1 cellular context compared by ENCODE assay signal in genomic region chr1:232571523-232571922, GRCh38.
TF ChIP-seq lines count a peak whose summit lies in the region.

No MANE protein-coding gene starts in this region.

TF ChIP-seq in HEK293, 187 proteins besides CTCF, POLR2A, EP300 and RAD21 (continued from another document and continues in another):
- TF ChIP-seq INSM2 (tag by site-specific recombination; IDR thresholded peaks at IDR 0.05), result peak; percentile 65; the same call in 1 of the 2 replicates
- TF ChIP-seq ZNF585B (tag by site-specific recombination; IDR thresholded peaks at IDR 0.05), result no peak
- no peak for TF ChIP-seq ZNF513 (tag by site-specific recombination; IDR thresholded peaks at IDR 0.05)
- peak; percentile 27; the same call in 1 of the 2 replicates for TF ChIP-seq ZBTB48 (tag by site-specific recombination; IDR thresholded peaks at IDR 0.05)
- TF ChIP-seq ZNF571 (tag by site-specific recombination; IDR thresholded peaks at IDR 0.05), result no peak
- TF ChIP-seq ZNF302 (tag by site-specific recombination; IDR thresholded peaks at IDR 0.05; ENCODE audit: low read depth), result no peak
- peak; percentile 72 for TF ChIP-seq KLF1 (tag by site-specific recombination; IDR thresholded peaks at IDR 0.05)
- TF ChIP-seq BCL11A (tag by site-specific recombination; IDR thresholded peaks at IDR 0.05; ENCODE audit: low read depth), result no peak
- no peak for TF ChIP-seq ZBTB6 (tag by site-specific recombination; IDR thresholded peaks at IDR 0.05)
- TF ChIP-seq ATF2 (tag by site-specific recombination; IDR thresholded peaks at IDR 0.05; ENCODE audit: low read depth), result no peak
- TF ChIP-seq ZNF2 (tag by site-specific recombination; IDR thresholded peaks at IDR 0.05), result 0 out of 2 replicates have a peak, but pooled peaks have one; percentile 23
- TF ChIP-seq ZNF561 (tag by site-specific recombination; IDR thresholded peaks at IDR 0.05; ENCODE audit: borderline replicate concordance), result no peak; the same call in none of the 2 replicates
- TF ChIP-seq PRDM6 (tag by site-specific recombination; IDR thresholded peaks at IDR 0.05), result no peak; the same call in 1 of the 2 replicates
- no peak for TF ChIP-seq ZBTB10 (tag by site-specific recombination; IDR thresholded peaks at IDR 0.05)
- TF ChIP-seq ZNF664 (tag by site-specific recombination; IDR thresholded peaks at IDR 0.05), result no peak
- TF ChIP-seq ZEB2 (tag by site-specific recombination; IDR thresholded peaks at IDR 0.05), result 0 out of 2 replicates have a peak, but pooled peaks have one; percentile 50
- no peak for TF ChIP-seq ZNF26 (tag by site-specific recombination; IDR thresholded peaks at IDR 0.05)
- peak; percentile 80; the same call in 1 of the 2 replicates for TF ChIP-seq ZNF692 (tag by site-specific recombination; IDR thresholded peaks at IDR 0.05)
- peak; percentile 22 for TF ChIP-seq SETDB1 (IDR thresholded peaks at IDR 0.05; ENCODE audit: insufficient read length, low read length)
- TF ChIP-seq ZNF391 (tag by site-specific recombination; IDR thresholded peaks at IDR 0.05; ENCODE audit: borderline replicate concordance, low read depth), result no peak
- peak; percentile 98 for TF ChIP-seq MZF1 (tag by site-specific recombination; IDR thresholded peaks at IDR 0.05; ENCODE audit: borderline replicate concordance)
- TF ChIP-seq ZNF530 (tag by site-specific recombination; IDR thresholded peaks at IDR 0.05; ENCODE audit: low read depth), result no peak
- no peak for TF ChIP-seq ZNF366 (tag by site-specific recombination; conservative IDR thresholded peaks at IDR 0.05)
- TF ChIP-seq KLF17 (tag by site-specific recombination; IDR thresholded peaks at IDR 0.05), result no peak
- TF ChIP-seq ZBTB7A (tag by site-specific recombination; IDR thresholded peaks at IDR 0.05; ENCODE audit: low read depth), result no peak
- no peak for TF ChIP-seq ZNF239 (tag by site-specific recombination; IDR thresholded peaks at IDR 0.05)
- no peak for TF ChIP-seq ZNF777 (tag by site-specific recombination; IDR thresholded peaks at IDR 0.05; ENCODE audit: borderline replicate concordance)
- TF ChIP-seq ZNF223 (tag by site-specific recombination; IDR thresholded peaks at IDR 0.05), result no peak
- TF ChIP-seq AEBP2 (tag by site-specific recombination; IDR thresholded peaks at IDR 0.05; ENCODE audit: borderline replicate concordance), result no peak
- TF ChIP-seq SP7 (tag by site-specific recombination; IDR thresholded peaks at IDR 0.05), result peak; percentile 83
- TF ChIP-seq SP3 (tag by site-specific recombination; IDR thresholded peaks at IDR 0.05), result peak; percentile 51
- TF ChIP-seq ZNF639 (tag by site-specific recombination; IDR thresholded peaks at IDR 0.05), result no peak
- TF ChIP-seq ZXDB (tag by site-specific recombination; IDR thresholded peaks at IDR 0.05), result 0 out of 2 replicates have a peak, but pooled peaks have one; percentile 30
- no peak for TF ChIP-seq ZIC2 (tag by site-specific recombination; IDR thresholded peaks at IDR 0.05)
- TF ChIP-seq ZNF341 (tag by site-specific recombination; IDR thresholded peaks at IDR 0.05; ENCODE audit: low read depth), result no peak
- TF ChIP-seq TRIM28 (IDR thresholded peaks at IDR 0.05; ENCODE audit: borderline replicate concordance, low read length), result peak; percentile 61; the same call in 1 of the 2 replicates
- no peak for TF ChIP-seq YY1 (tag by site-specific recombination; IDR thresholded peaks at IDR 0.05)
- TF ChIP-seq ZNF169 (tag by site-specific recombination; IDR thresholded peaks at IDR 0.05), result no peak
- no peak for TF ChIP-seq ZSCAN4 (tag by site-specific recombination; IDR thresholded peaks at IDR 0.05)
- TF ChIP-seq GLIS1 (tag by site-specific recombination; IDR thresholded peaks at IDR 0.05), result peak; percentile 31; the same call in 1 of the 2 replicates
- TF ChIP-seq ZNF600 (tag by site-specific recombination; IDR thresholded peaks at IDR 0.05), result peak; percentile 55; the same call in 1 of the 2 replicates
- TF ChIP-seq OSR2 (tag by site-specific recombination; IDR thresholded peaks at IDR 0.05), result peak; percentile 91
- TF ChIP-seq ZNF747 (tag by site-specific recombination; IDR thresholded peaks at IDR 0.05), result no peak
